ENCODE assay signal across 9 cellular contexts in genomic region chr11:2150206-2150847, GRCh38. TPM values are rescaled to one million over a fixed set of nuclear protein-coding genes. Genes with fewer than 3 reads are reported as not detected.
DNase-seq lines count a peak whose midpoint lies in the region; ATAC-seq and TF ChIP-seq lines count a peak whose summit lies in the region.
"Had no signal": no experiment of that assay in that cellular context is flagged by ENCODE, and none has a peak within 500 bp of the region (broad histone marks: within the 10 kb centered on the region; RNA-seq: fewer than 3 reads in every experiment).

No MANE protein-coding gene starts in this region.

- H3K4me3 ChIP-seq in GM23338 (no peak overlapping the region), ectodermal cell (ENCODE audit: insufficient read depth, low read depth, low read length) (no peak overlapping the region), psoas muscle (no peak overlapping the region)

- peaks cover 13% of the 10 kb centered on the region; the same call in 2 of the 3 replicates for H3K4me1 Mint-ChIP-seq in GM23338
- peaks cover 9 to 10% of the 10 kb centered on the region in 2 donors for H3K4me1 Mint-ChIP-seq in natural killer cell

- no peaks in the 10 kb centered on the region for H3K9me3 ChIP-seq in ectodermal cell (ENCODE audit: control insufficient read depth, low read length)
- no peaks in the 10 kb centered on the region for H3K9me3 ChIP-seq in psoas muscle

- DNase-seq in GM23338 (ENCODE audit: low spot score), result peak; percentile 82
- peak; percentile 29 to 68 for DNase-seq in NCI-H526 (lab: John Stamatoyannopoulos, UW)
- DNase-seq in psoas muscle, result no peak
- no peak for DNase-seq in natural killer cell
- DNase-seq in cardiac septum (ENCODE audit: low spot score), result no peak
- DNase-seq: stimulated activated naive CD4-positive, alpha-beta T cell had no signal

- H3K4me1 ChIP-seq in GM23338 (ENCODE audit: insufficient read depth) (no peaks in the 10 kb centered on the region; the same call in 1 of the 2 replicates), ectodermal cell (ENCODE audit: control insufficient read depth, insufficient read depth, low read length) (peaks cover 55% of the 10 kb centered on the region), psoas muscle (peaks cover 13% of the 10 kb centered on the region)

- H3K27me3 Mint-ChIP-seq in GM23338 (ENCODE audit: insufficient read depth, low read depth, poor library complexity) (peaks cover 40% of the 10 kb centered on the region), natural killer cell (ENCODE audit: low read depth in 2 of 2) (peaks cover 30 to 46% of the 10 kb centered on the region in 2 donors)

- no peaks in the 10 kb centered on the region for H3K36me3 Mint-ChIP-seq in GM23338 (ENCODE audit: low read depth)
- H3K36me3 Mint-ChIP-seq in natural killer cell, result no peaks in the 10 kb centered on the region

- no peaks in the 10 kb centered on the region for H4K20me1 ChIP-seq in GM23338 (replicated peaks; ENCODE audit: insufficient read depth)

- no peaks in the 10 kb centered on the region for H3K9me2 ChIP-seq in GM23338 (ENCODE audit: insufficient read depth)

- no peak overlapping the region for H2AFZ ChIP-seq in GM23338

- no peaks in the 10 kb centered on the region for H3F3A ChIP-seq in GM23338 (replicated peaks; ENCODE audit: low read depth)

- no peaks in the 10 kb centered on the region for H3K79me2 ChIP-seq in GM23338 (replicated peaks; ENCODE audit: insufficient read depth)

- H3K9me3 Mint-ChIP-seq in GM23338 (no peaks in the 10 kb centered on the region), natural killer cell (no peaks in the 10 kb centered on the region)

- intact Hi-C loops in psoas muscle (cut with DNase I), result loop anchor here (5.0 kb wide), 3 partner anchors 208 to 458 kb away; partner anchors contain the start of gene TNNI2 (in 1 of the 2)
- intact Hi-C loops in natural killer cell (cut with micrococcal nuclease), result loop anchor here (2.0 kb wide), 2 partner anchors 268 to 458 kb away; no protein-coding TSS in a partner anchor
- intact Hi-C loops in cardiac septum (cut with DNase I), result loop anchor here (2.0 to 5.0 kb wide), 2 partner anchors 208 to 268 kb away; no protein-coding TSS in a partner anchor

- no peak overlapping the region for H3K27ac Mint-ChIP-seq in GM23338
- no peak overlapping the region for H3K27ac Mint-ChIP-seq in natural killer cell

- H3K4me3 Mint-ChIP-seq in GM23338 (no peak overlapping the region), natural killer cell (no peak overlapping the region)

- H3K4me2 ChIP-seq in GM23338, result no peak overlapping the region

- peak; percentile 80 to 87 for TF ChIP-seq CTCF in GM23338 (conservative IDR thresholded peaks at IDR 0.05; ENCODE audit: low read depth in 2 of 2)
- peak; percentile 50 for TF ChIP-seq CTCF in psoas muscle (IDR thresholded peaks at IDR 0.05)
- TF ChIP-seq CTCF in natural killer cell (IDR thresholded peaks at IDR 0.05), result no peak

- WGBS in ectodermal cell, 2 experiments, result 11 to 14% methylated on average over 6 of the region's 6 CpGs
- 10 to 17% (median 15%) methylated on average over 6 of the region's 6 CpGs for WGBS in psoas muscle, 3 donors

- H3K27ac ChIP-seq in GM23338 (ENCODE audit: low read depth) (no peak overlapping the region), ectodermal cell (ENCODE audit: insufficient read depth, low read depth, low read length, poor library complexity, severe bottlenecking) (peak overlapping the region; percentile 56), psoas muscle (no peak overlapping the region)

- H3K27me3 ChIP-seq in GM23338 (ENCODE audit: insufficient read depth) (peaks cover 36% of the 10 kb centered on the region), ectodermal cell (ENCODE audit: control insufficient read depth, insufficient read depth, low read length, poor library complexity, severe bottlenecking) (peaks cover 45% of the 10 kb centered on the region), psoas muscle (ENCODE audit: insufficient read depth in 3 of 3, low read length in 2 of 3) (peaks cover 0 to 22% (median 7%) of the 10 kb centered on the region in 3 donors)

- H3K36me3 ChIP-seq in GM23338 (ENCODE audit: insufficient read depth) (no peaks in the 10 kb centered on the region), ectodermal cell (ENCODE audit: control insufficient read depth, insufficient read depth, low read length) (no peaks in the 10 kb centered on the region), psoas muscle (ENCODE audit: insufficient read depth in 1 of 2, low read depth in 1 of 2) (no peaks in the 10 kb centered on the region)

- peak; percentile 16 for ATAC-seq in GM23338
- ATAC-seq in psoas muscle, result peak in 2 of 4 donors; percentile 37 to 53
- ATAC-seq in natural killer cell, result no peak
- no peak for ATAC-seq in GM19328 (IDR thresholded peaks at IDR 0.05; ENCODE audit: unreplicated experiment)
- ATAC-seq in GM19351 (IDR thresholded peaks at IDR 0.05; ENCODE audit: unreplicated experiment), result no peak

TF ChIP-seq in GM23338, 12 proteins besides CTCF, POLR2A, EP300 and RAD21:
- no peak for TF ChIP-seq POLR2AphosphoS5 (IDR thresholded peaks at IDR 0.05; ENCODE audit: low read depth)

RNA-seq across cellular contexts. Expression of gene INS, which starts 10.7 kb away (rescaled TPM):
- total RNA-seq in GM23338 (2014; rRNA removed; shearing (Covaris generic)), result not detected in 2 replicates
- polyA plus RNA-seq in GM23338 (2016; fragmentation: Nextera tagmentation; extraction: Ambion mirVana), result not detected in 2 replicates
- polyA plus RNA-seq in ectodermal cell (2013, experiment 1 of 4), result not detected
- not detected for polyA plus RNA-seq in ectodermal cell (2013, experiment 2 of 4)
- not detected for polyA plus RNA-seq in ectodermal cell (2013, experiment 3 of 4)
- not detected for polyA plus RNA-seq in ectodermal cell (2013, experiment 4 of 4)
- total RNA-seq in psoas muscle, result not detected
- polyA plus RNA-seq in psoas muscle, result 1 to 10 TPM in 1 of 3 donors, under 1 TPM in 1, not detected in 1; 0.65 to 2.8 TPM
- not detected for total RNA-seq in natural killer cell
- not detected for total RNA-seq in cardiac septum

RNA-seq across cellular contexts. Expression of gene IGF2, which starts 11.1 kb away (rescaled TPM):
- 0.70 and 1.4 TPM in 2 replicates for total RNA-seq in GM23338 (2014; rRNA removed; shearing (Covaris generic))
- polyA plus RNA-seq in GM23338 (2016; fragmentation: Nextera tagmentation; extraction: Ambion mirVana) (4.0 and 4.4 TPM in 2 replicates), psoas muscle (10 to 100 TPM in 2 of 3 donors, 1 to 10 TPM in 1; 5.9 to 38.4 (median 14.6) TPM)
- 35.1 TPM for polyA plus RNA-seq in ectodermal cell (2013, experiment 1 of 4)
- 25.8 TPM for polyA plus RNA-seq in ectodermal cell (2013, experiment 2 of 4)
- 46.7 TPM for polyA plus RNA-seq in ectodermal cell (2013, experiment 3 of 4)
- polyA plus RNA-seq in ectodermal cell (2013, experiment 4 of 4), result 41.2 TPM
- total RNA-seq in psoas muscle (100 to 1,000 TPM in 3 of 4 donors, 10 to 100 TPM in 1; 60.2 to 471 (median 119) TPM), natural killer cell (not detected), cardiac septum (87.7 TPM)

RNA-seq across cellular contexts. Expression of gene TH, which starts 21.3 kb away (rescaled TPM):
- not detected in 2 replicates for total RNA-seq in GM23338 (2014; rRNA removed; shearing (Covaris generic))
- polyA plus RNA-seq in GM23338 (2016; fragmentation: Nextera tagmentation; extraction: Ambion mirVana) (0.34 TPM in 1 of 2 replicates, not detected in the other), psoas muscle (under 1 TPM in 1 of 3 donors, not detected in 2; 0.16 TPM)
- polyA plus RNA-seq in ectodermal cell (2013, experiment 1 of 4), result 0.67 TPM
- 1.4 TPM for polyA plus RNA-seq in ectodermal cell (2013, experiment 2 of 4)
- polyA plus RNA-seq in ectodermal cell (2013, experiment 3 of 4), result 2.0 TPM
- polyA plus RNA-seq in ectodermal cell (2013, experiment 4 of 4), result 4.5 TPM
- total RNA-seq in psoas muscle (under 1 TPM in 1 of 4 donors, not detected in 3; 0.34 TPM), natural killer cell (not detected), cardiac septum (not detected)

Comparison
In these comparisons a context has a peak if more than half of its experiments do, and no peak if none do; other contexts are left out.
1. DNase-seq: peak in GM23338 (single experiment) and NCI-H526 (2 of 2); none in psoas muscle (0 of 2), natural killer cell (single experiment) and cardiac septum (single experiment).
2. RNA of gene IGF2, which starts 11.1 kb away (total RNA-seq): 60.2 to 471 TPM in psoas muscle and 87.7 TPM in cardiac septum (single experiment); 0.70 to 1.4 TPM in GM23338 and not detected in natural killer cell; every median in the first group is over 10 times any median in the second.